ENCODE assay signal across 8 cellular contexts in the genomic region with DNA sequence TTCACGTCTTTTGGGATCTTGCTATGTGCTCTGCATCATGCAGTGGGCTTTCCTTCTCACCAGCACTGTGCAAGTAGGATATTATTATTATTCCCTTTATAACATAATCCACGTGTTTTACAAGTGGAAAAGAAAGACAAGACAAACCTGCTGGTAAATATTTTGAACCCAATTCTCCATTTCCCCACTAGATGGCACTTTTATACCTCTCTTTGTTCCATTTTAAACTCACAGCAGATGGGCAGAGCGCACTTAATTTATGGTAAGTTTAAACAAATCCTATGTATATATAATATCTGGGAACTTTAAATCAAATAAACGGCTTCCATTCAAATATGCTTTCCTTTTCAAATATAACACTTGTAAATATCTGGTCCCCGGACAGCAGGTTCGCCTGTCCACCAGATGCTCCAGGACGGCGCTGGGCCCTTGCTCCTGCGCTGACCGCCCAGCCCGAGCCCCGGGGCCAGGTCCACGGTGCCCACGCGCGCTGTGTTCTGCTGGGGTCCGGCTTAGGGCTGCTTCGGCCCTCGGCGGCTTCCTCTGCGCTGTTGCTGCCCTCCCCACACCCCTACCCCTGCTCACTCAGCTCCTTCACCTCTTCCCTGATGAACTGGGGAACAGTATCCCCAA.
DNase-seq lines count a peak whose midpoint lies in the region; ATAC-seq, FAIRE-seq and TF ChIP-seq lines count a peak whose summit lies in the region.

No MANE protein-coding gene starts in this region.

- ATAC-seq in GM19467 (IDR thresholded peaks at IDR 0.05; ENCODE audit: unreplicated experiment) (no peak), GM21515 (IDR thresholded peaks at IDR 0.05; ENCODE audit: unreplicated experiment) (no peak)

- peak; percentile 48 for TF ChIP-seq CTCF in GM12865 (IDR thresholded peaks at IDR 0.05; ENCODE audit: insufficient read depth, low read depth, low read length, missing control alignments)
- TF ChIP-seq CTCF in astrocyte of the cerebellum (IDR thresholded peaks at IDR 0.05; ENCODE audit: low read depth, low read length, missing control alignments), result peak; percentile 49

- DNase-seq in AG08395 (ENCODE audit: low spot score) (peak; percentile 64), GM12865 (ENCODE audit: low read depth) (peak; percentile 51), NCI-H1417 (lab: John Stamatoyannopoulos, UW) (peak; percentile 12 to 73 (median 18)), astrocyte of the cerebellum (ENCODE audit: low read depth) (peak; percentile 59), urothelium cell line (ENCODE audit: low spot score) (peak; percentile 34)

- in situ Hi-C loops in astrocyte of the cerebellum (cut with HindIII; ENCODE audit: low sequenced_read_pairs), result loop anchor here (10.0 kb wide), 1 partner anchor 298 kb away; no protein-coding TSS in a partner anchor

- H3K4me3 ChIP-seq in GM12865 (ENCODE audit: low read depth, low read length) (no peak overlapping the region), astrocyte of the cerebellum (ENCODE audit: low read depth, low read length) (no peak overlapping the region)

- FAIRE-seq in islet of Langerhans (lab: Jason Lieb, UNC), result peak; percentile 96
- FAIRE-seq in urothelium cell line (lab: Jason Lieb, UNC), result no peak
